In genomic region chr11:44112083-44112865, GRCh38 we compare ENCODE assay signal across 8 cellular contexts. TPM values are rescaled to one million over a fixed set of nuclear protein-coding genes. Genes with fewer than 3 reads are reported as not detected.
DNase-seq lines count a peak whose midpoint lies in the region; ATAC-seq and TF ChIP-seq lines count a peak whose summit lies in the region.
"Had no signal": no experiment of that assay in that cellular context is flagged by ENCODE, and none has a peak within 500 bp of the region (broad histone marks: within the 10 kb centered on the region; RNA-seq: fewer than 3 reads in every experiment).

No MANE protein-coding gene starts in this region.

- TF ChIP-seq CTCF in hepatocyte (IDR thresholded peaks at IDR 0.05; ENCODE audit: poor library complexity) = no peak
- no peak for TF ChIP-seq CTCF in esophagus muscularis mucosa (IDR thresholded peaks at IDR 0.05)

- DNase-seq in GM03348 (ENCODE audit: low spot score) = peak; percentile 60
- DNase-seq in LHCN-M2 (ENCODE audit: low read depth) = peak; percentile 63
- peak; percentile 84 for DNase-seq in amniotic epithelial cell (ENCODE audit: low read depth)
- DNase-seq in hepatocyte (ENCODE audit: low spot score) = peak; percentile 55
- DNase-seq in esophagus muscularis mucosa (ENCODE audit: extremely low spot score) = no peak
- DNase-seq in posterior vena cava (ENCODE audit: low spot score) = no peak
- DNase-seq: activated CD4-positive, alpha-beta T cell treated with anti-CD3 and anti-CD28 coated beads for 4 hours had no signal

- H3K4me1 ChIP-seq in hepatocyte (ENCODE audit: insufficient read depth) (peaks cover 12% of the 10 kb centered on the region), esophagus muscularis mucosa (peaks cover 15 to 24% (median 21%) of the 10 kb centered on the region in 4 donors)

- no peaks in the 10 kb centered on the region for H4K20me1 ChIP-seq in hepatocyte (ENCODE audit: insufficient read depth, poor library complexity, severe bottlenecking)

- H3K36me3 ChIP-seq in hepatocyte (replicated peaks; ENCODE audit: insufficient read depth, low read depth) = no peaks in the 10 kb centered on the region
- H3K36me3 ChIP-seq in esophagus muscularis mucosa = peaks cover 19 to 62% (median 49%) of the 10 kb centered on the region in 4 donors

- TF ChIP-seq EP300 in esophagus muscularis mucosa (IDR thresholded peaks at IDR 0.05) = no peak

- H3K9me2 ChIP-seq in hepatocyte (replicated peaks; ENCODE audit: insufficient read depth) = no peaks in the 10 kb centered on the region

- no peak overlapping the region for H3K4me3 ChIP-seq in hepatocyte
- H3K4me3 ChIP-seq in esophagus muscularis mucosa = no peak overlapping the region

- no peaks in the 10 kb centered on the region for H3K27me3 ChIP-seq in hepatocyte
- H3K27me3 ChIP-seq in esophagus muscularis mucosa = no peaks in the 10 kb centered on the region

- H3K9me3 ChIP-seq in hepatocyte (ENCODE audit: low read depth) (no peaks in the 10 kb centered on the region), esophagus muscularis mucosa (no peaks in the 10 kb centered on the region)

- no peak for TF ChIP-seq POLR2A in esophagus muscularis mucosa (IDR thresholded peaks at IDR 0.05; ENCODE audit: low read depth)

- no peak overlapping the region for H2AFZ ChIP-seq in hepatocyte

- 71% methylated on average over 7 of the region's 7 CpGs for WGBS in hepatocyte (ENCODE audit: low lambda C conversion rate, missing lambda C conversion rate)
- 47% methylated on average over 7 of the region's 7 CpGs for WGBS in esophagus muscularis mucosa

- intact Hi-C loops in esophagus muscularis mucosa (cut with DNase I) (no loop called here), posterior vena cava (cut with DNase I) (loop anchor here (10.0 kb wide), 2 partner anchors 63 to 423 kb away; no protein-coding TSS in a partner anchor)

- H3K4me2 ChIP-seq in hepatocyte = no peak overlapping the region

- peaks cover 6% of the 10 kb centered on the region for H3K79me2 ChIP-seq in hepatocyte

- H3K27ac ChIP-seq in hepatocyte = no peak overlapping the region
- H3K27ac ChIP-seq in esophagus muscularis mucosa (replicated peaks in 1 of 4) = no peak overlapping the region

- no peak for ATAC-seq in GM21825 (IDR thresholded peaks at IDR 0.05; ENCODE audit: unreplicated experiment)

RNA-seq across cellular contexts. Expression of gene EXT2, which starts 16.8 kb away (rescaled TPM):
- 71.4 and 82.3 TPM in 2 replicates for total RNA-seq in LHCN-M2 (2014; rRNA removed)
- 39.6 TPM for polyA plus RNA-seq in LHCN-M2 (2012)
- total RNA-seq in hepatocyte = 95.8 and 107 TPM in 2 replicates
- polyA plus RNA-seq in hepatocyte = 71.5 and 80.6 TPM in 2 replicates
- 10 to 100 TPM; 47.8 to 80.4 (median 68.0) TPM for total RNA-seq in esophagus muscularis mucosa
- 10 to 100 TPM; 60.1 to 62.8 TPM for total RNA-seq in posterior vena cava

RNA-seq across cellular contexts. Expression of gene ACCS, which starts 46.2 kb away (rescaled TPM):
- 10.9 and 14.6 TPM in 2 replicates for total RNA-seq in LHCN-M2 (2014; rRNA removed)
- polyA plus RNA-seq in LHCN-M2 (2012) = 6.6 TPM
- 5.9 and 9.9 TPM in 2 replicates for total RNA-seq in hepatocyte
- polyA plus RNA-seq in hepatocyte = 21.4 and 23.1 TPM in 2 replicates
- 10 to 100 TPM in 2 of 4 donors, 1 to 10 TPM in 2; 8.0 to 19.1 (median 13.5) TPM for total RNA-seq in esophagus muscularis mucosa
- total RNA-seq in posterior vena cava = 10 to 100 TPM; 18.5 to 30.5 TPM

Comparison
In these comparisons a context has a peak if more than half of its experiments do, and no peak if none do; other contexts are left out.
1. DNase-seq: peak in GM03348 (single experiment), LHCN-M2 (single experiment), amniotic epithelial cell (single experiment) and hepatocyte (single experiment); none in esophagus muscularis mucosa (single experiment) and posterior vena cava (single experiment).